In genomic region chr4:72568959-72569718, GRCh38 we compare ENCODE assay signal across 8 cellular contexts. TPM values are rescaled to one million over a fixed set of nuclear protein-coding genes. Genes with fewer than 3 reads are reported as not detected.
DNase-seq lines count a peak whose midpoint lies in the region; ATAC-seq, FAIRE-seq and TF ChIP-seq lines count a peak whose summit lies in the region.

Gene ADAMTS3, minus strand, starts transcription at chr4:72569221. Its CDS starts 459 bp downstream, at chr4:72568762.

- H2BK12ac ChIP-seq in trophoblast cell (ENCODE audit: low read length) = peak within 1 kb of the TSS; percentile 41

- H3K4me1 ChIP-seq in trophoblast cell (ENCODE audit: control insufficient read depth in 1 of 2, insufficient read depth in 2 of 2, low read length in 2 of 2) = peaks cover 2 to 4% of the 10 kb centered on the region in 2 experiments

- H3K9ac ChIP-seq in trophoblast cell (ENCODE audit: low read length) = peak within 1 kb of the TSS; percentile 78

- peak; percentile 95 for ATAC-seq in left ventricle myocardium superior
- ATAC-seq in GM21619 (IDR thresholded peaks at IDR 0.05; ENCODE audit: unreplicated experiment) = no peak
- no peak for ATAC-seq in HG02588 (IDR thresholded peaks at IDR 0.05; ENCODE audit: unreplicated experiment)

- H3K27me3 ChIP-seq in trophoblast cell (ENCODE audit: insufficient read depth, low read length) = no peaks in the 10 kb centered on the region

- peak within 1 kb of the TSS; percentile 85 for H2AFZ ChIP-seq in trophoblast cell (ENCODE audit: insufficient read depth, low read length, poor library complexity)

- intact Hi-C loops in left ventricle myocardium superior (cut with micrococcal nuclease) = no loop called here

- DNase-seq in AG09319 (ENCODE audit: extremely low read depth, low read depth) = peak; percentile 25
- peak; percentile 25 for DNase-seq in GM12892 (ENCODE audit: insufficient read length)
- peak; percentile 3 for DNase-seq in NCI-H2227 treated with DMSO at 0.1 percent for 48 hours (lab: John Stamatoyannopoulos, UW)
- DNase-seq in anterior cingulate cortex (lab: John Stamatoyannopoulos, UW) = peak in 36 of 58 donors; percentile 1 to 66 (median 16)
- peak; percentile 77 for DNase-seq in left ventricle myocardium superior
- DNase-seq in trophoblast cell = peak; percentile 42 to 64

- peak within 1 kb of the TSS; percentile 45 for H4K12ac ChIP-seq in trophoblast cell (ENCODE audit: low read depth, low read length)

- peak within 1 kb of the TSS; percentile 78 for H3K4me3 ChIP-seq in trophoblast cell (ENCODE audit: low read depth, low read length)

- peak within 1 kb of the TSS; percentile 87 for H3K18ac ChIP-seq in trophoblast cell (ENCODE audit: low read length)

- peak within 1 kb of the TSS; percentile 74 for H2BK120ac ChIP-seq in trophoblast cell (ENCODE audit: insufficient read depth, low read length, poor library complexity)

- peaks cover 4% of the 10 kb centered on the region for H3K79me2 ChIP-seq in trophoblast cell (ENCODE audit: control insufficient read depth, insufficient read depth, low read length, poor library complexity)

- peak within 1 kb of the TSS; percentile 19 for H3K4ac ChIP-seq in trophoblast cell (ENCODE audit: low read depth, low read length)

- peak within 1 kb of the TSS; percentile 87 for H2BK5ac ChIP-seq in trophoblast cell (ENCODE audit: low read depth, low read length, poor library complexity)

- peak within 1 kb of the TSS; percentile 88 for H4K91ac ChIP-seq in trophoblast cell (ENCODE audit: low read depth, low read length)

- H3K79me1 ChIP-seq in trophoblast cell (ENCODE audit: low read length) = peaks cover 13% of the 10 kb centered on the region

- no peak within 1 kb of the TSS for H2AK5ac ChIP-seq in trophoblast cell (ENCODE audit: low read length)

- WGBS in trophoblast cell (ENCODE audit: extremely low coverage, insufficient coverage, insufficient read length) = no CpG with 5 or more reads among the region's 59 CpGs

- H3K14ac ChIP-seq in trophoblast cell (ENCODE audit: low read length) = peak within 1 kb of the TSS; percentile 80

- no peaks in the 10 kb centered on the region for H3K9me3 ChIP-seq in trophoblast cell (ENCODE audit: insufficient read depth, low read depth, low read length)

- peak within 1 kb of the TSS; percentile 98 for H3K4me2 ChIP-seq in trophoblast cell (ENCODE audit: low read length)

- peak within 1 kb of the TSS; percentile 69 for H3K27ac ChIP-seq in trophoblast cell (ENCODE audit: low read depth, low read length)

- no peak for TF ChIP-seq POLR2A in GM12892 (IDR thresholded peaks at IDR 0.05; ENCODE audit: low read depth, low read length)

- H3K23ac ChIP-seq in trophoblast cell (ENCODE audit: low read length) = no peak within 1 kb of the TSS

- H4K8ac ChIP-seq in trophoblast cell (ENCODE audit: low read depth, low read length) = peak within 1 kb of the TSS; percentile 84

- no peaks in the 10 kb centered on the region for H3K36me3 ChIP-seq in trophoblast cell (ENCODE audit: control insufficient read depth in 1 of 2, insufficient read depth in 2 of 2, low read length in 2 of 2)

- TF ChIP-seq CTCF in AG09319 (IDR thresholded peaks at IDR 0.05; ENCODE audit: low read depth, low read length) = no peak

- no peak for FAIRE-seq in GM12892 (lab: Jason Lieb, UNC)

RNA-seq across cellular contexts. Expression of gene ADAMTS3, which starts in this region (rescaled TPM):
- not detected for polyA plus RNA-seq in GM12892 (2012; ENCODE audit: missing spikeins)
- total RNA-seq in left ventricle myocardium superior = 0.42 TPM
- 12.0 and 12.6 TPM in 2 replicates for polyA plus RNA-seq in trophoblast cell (2013)

Comparison
In these comparisons a context has a peak if more than half of its experiments do, and no peak if none do; other contexts are left out.
1. Peak in DNase-seq and ATAC-seq in left ventricle myocardium superior; RNA of the gene not detected or under 1 TPM.
2. DNase-seq: peak in every context shown above with its lines; median percentile 77 in left ventricle myocardium superior; 53 in trophoblast cell; 25 in AG09319; 25 in GM12892; 16 in anterior cingulate cortex; 3 in NCI-H2227 treated with DMSO at 0.1 percent for 48 hours.